ENCODE assay signal across 8 cellular contexts in the genomic region with DNA sequence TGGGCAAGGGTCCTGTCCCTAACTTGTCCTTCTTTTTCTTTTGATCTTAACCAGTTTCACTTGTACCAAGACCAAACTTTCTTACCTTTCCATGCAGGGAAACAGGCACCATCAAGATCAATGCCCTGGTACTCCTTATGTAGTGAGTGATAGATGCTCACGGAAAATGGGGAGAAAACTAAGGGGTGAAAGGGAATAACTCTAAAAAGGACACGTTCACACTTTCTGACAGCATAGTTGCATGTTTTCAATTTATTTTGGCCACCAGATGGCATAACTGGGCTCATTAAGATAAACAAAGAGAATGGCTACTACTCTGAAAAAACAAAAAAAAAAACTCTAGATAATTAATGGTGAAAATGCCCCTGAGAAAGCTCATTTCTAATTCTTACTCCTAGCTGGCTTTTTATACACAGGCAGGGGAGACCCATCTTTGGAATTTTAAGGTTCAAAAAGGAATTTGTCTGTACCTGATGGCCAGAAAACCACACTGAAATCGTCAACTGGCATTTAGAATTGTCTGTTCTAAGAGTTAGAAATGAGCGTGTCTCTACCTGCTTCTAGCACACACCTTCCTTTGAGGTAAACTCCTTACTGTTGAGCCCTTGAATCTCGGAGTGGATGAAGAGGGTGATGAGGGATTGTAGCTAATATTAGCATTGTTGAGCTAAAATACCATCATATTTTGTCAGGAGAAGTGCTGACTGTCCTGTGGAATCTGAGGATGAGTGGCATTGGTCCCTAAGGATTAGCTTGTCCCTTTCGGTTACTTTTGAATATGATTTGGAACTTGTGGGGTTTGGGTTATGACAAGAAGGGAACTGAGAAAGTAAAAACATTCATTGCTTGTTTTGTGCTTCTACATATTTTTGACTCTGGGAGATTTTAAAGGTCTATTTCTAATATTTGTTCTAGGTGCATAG.
DNase-seq lines count a peak whose midpoint lies in the region; TF ChIP-seq lines count a peak whose summit lies in the region.

No MANE protein-coding gene starts in this region.

- H3K9me3 ChIP-seq in breast epithelium: no peaks in the 10 kb centered on the region
- H3K9me3 ChIP-seq in liver (ENCODE audit: control insufficient read depth in 4 of 4, low read length in 3 of 4): no peaks in the 10 kb centered on the region
- H3K9me3 ChIP-seq in uterus: no peaks in the 10 kb centered on the region

- TF ChIP-seq POLR2A in breast epithelium (IDR thresholded peaks at IDR 0.05) (no peak), uterus (IDR thresholded peaks at IDR 0.05) (no peak)

- H3K4me3 ChIP-seq in breast epithelium: no peak overlapping the region
- no peak overlapping the region for H3K4me3 ChIP-seq in liver (ENCODE audit: low read depth in 1 of 3, low read length in 3 of 3)
- H3K4me3 ChIP-seq in uterus: no peak overlapping the region

- peak; percentile 44 to 54 (median 44) for TF ChIP-seq CTCF in breast epithelium (IDR thresholded peaks at IDR 0.05)
- TF ChIP-seq CTCF in liver (IDR thresholded peaks at IDR 0.05; ENCODE audit: low read depth, low read length, missing input control): peak; percentile 51
- peak; percentile 40 to 54 (median 49) for TF ChIP-seq CTCF in uterus (IDR thresholded peaks at IDR 0.05)

- H3K4me1 ChIP-seq in breast epithelium: no peaks in the 10 kb centered on the region
- H3K4me1 ChIP-seq in liver (ENCODE audit: control insufficient read depth in 4 of 4, insufficient read depth in 4 of 4, low read length in 3 of 4): no peaks in the 10 kb centered on the region
- H3K4me1 ChIP-seq in uterus: peaks cover 0 to 5% of the 10 kb centered on the region in 2 donors

- H3K27me3 ChIP-seq in breast epithelium: no peaks in the 10 kb centered on the region
- H3K27me3 ChIP-seq in liver (ENCODE audit: control insufficient read depth in 4 of 4, insufficient read depth in 4 of 4, low read length in 3 of 4): no peaks in the 10 kb centered on the region
- H3K27me3 ChIP-seq in uterus: no peaks in the 10 kb centered on the region

- intact Hi-C loops in breast epithelium (cut with DNase I; ENCODE audit: low total_unique reads) (no loop called here), uterus (cut with DNase I; ENCODE audit: low total_unique reads) (no loop called here)

- no peaks in the 10 kb centered on the region for H3K36me3 ChIP-seq in breast epithelium
- H3K36me3 ChIP-seq in liver (ENCODE audit: control insufficient read depth in 4 of 4, insufficient read depth in 3 of 4, low read depth in 1 of 4, low read length in 3 of 4): no peaks in the 10 kb centered on the region
- no peaks in the 10 kb centered on the region for H3K36me3 ChIP-seq in uterus

- peak; percentile 70 to 79 for TF ChIP-seq RAD21 in liver (IDR thresholded peaks at IDR 0.05)

- 47% methylated on average over 6 of the region's 6 CpGs for WGBS in liver

- DNase-seq in NCI-H2081 (lab: John Stamatoyannopoulos, UW): peak; percentile 10 to 39
- no peak for DNase-seq in NCI-H2081 treated with DMSO at 0.1 percent for 48 hours (lab: John Stamatoyannopoulos, UW)
- DNase-seq in M059J (ENCODE audit: low read depth): peak; percentile 73
- DNase-seq in breast epithelium (ENCODE audit: low spot score in 2 of 2): no peak
- DNase-seq in uterus: no peak
- DNase-seq in D341Med (ENCODE audit: low spot score): no peak
- no peak for DNase-seq in NCI-H187 treated with DMSO at 0.1 percent for 48 hours (lab: John Stamatoyannopoulos, UW)

- H3K27ac ChIP-seq in breast epithelium (peak overlapping the region; percentile 50 to 71), liver (ENCODE audit: low read depth in 1 of 2, low read length in 2 of 2) (no peak overlapping the region), uterus (peak overlapping the region in 1 of 2 donors; percentile 38)

- H3K9ac ChIP-seq in liver (ENCODE audit: low read depth in 1 of 2, low read length in 2 of 2): no peak overlapping the region

TF ChIP-seq in liver, 16 proteins besides CTCF, POLR2A, EP300 and RAD21:
- TF ChIP-seq, protein P1, sequence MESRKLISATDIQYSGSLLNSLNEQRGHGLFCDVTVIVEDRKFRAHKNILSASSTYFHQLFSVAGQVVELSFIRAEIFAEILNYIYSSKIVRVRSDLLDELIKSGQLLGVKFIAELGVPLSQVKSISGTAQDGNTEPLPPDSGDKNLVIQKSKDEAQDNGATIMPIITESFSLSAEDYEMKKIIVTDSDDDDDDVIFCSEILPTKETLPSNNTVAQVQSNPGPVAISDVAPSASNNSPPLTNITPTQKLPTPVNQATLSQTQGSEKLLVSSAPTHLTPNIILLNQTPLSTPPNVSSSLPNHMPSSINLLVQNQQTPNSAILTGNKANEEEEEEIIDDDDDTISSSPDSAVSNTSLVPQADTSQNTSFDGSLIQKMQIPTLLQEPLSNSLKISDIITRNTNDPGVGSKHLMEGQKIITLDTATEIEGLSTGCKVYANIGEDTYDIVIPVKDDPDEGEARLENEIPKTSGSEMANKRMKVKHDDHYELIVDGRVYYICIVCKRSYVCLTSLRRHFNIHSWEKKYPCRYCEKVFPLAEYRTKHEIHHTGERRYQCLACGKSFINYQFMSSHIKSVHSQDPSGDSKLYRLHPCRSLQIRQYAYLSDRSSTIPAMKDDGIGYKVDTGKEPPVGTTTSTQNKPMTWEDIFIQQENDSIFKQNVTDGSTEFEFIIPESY (IDR thresholded peaks at IDR 0.05): no peak
- TF ChIP-seq JUND (IDR thresholded peaks at IDR 0.05) (no peak), SP1 (IDR thresholded peaks at IDR 0.05) (no peak), YY1 (IDR thresholded peaks at IDR 0.05) (peak; percentile 12), FOXA2 (IDR thresholded peaks at IDR 0.05) (peak; percentile 28), RXRA (IDR thresholded peaks at IDR 0.05) (no peak)
- TF ChIP-seq, protein P2, sequence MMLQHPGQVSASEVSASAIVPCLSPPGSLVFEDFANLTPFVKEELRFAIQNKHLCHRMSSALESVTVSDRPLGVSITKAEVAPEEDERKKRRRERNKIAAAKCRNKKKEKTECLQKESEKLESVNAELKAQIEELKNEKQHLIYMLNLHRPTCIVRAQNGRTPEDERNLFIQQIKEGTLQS (IDR thresholded peaks at IDR 0.05): no peak

Comparison
In these comparisons a context has a peak if more than half of its experiments do, and no peak if none do; other contexts are left out.
1. DNase-seq: peak in NCI-H2081 (2 of 2) and M059J (single experiment); none in NCI-H2081 treated with DMSO at 0.1 percent for 48 hours (single experiment), breast epithelium (0 of 2), uterus (0 of 2), D341Med (single experiment) and NCI-H187 treated with DMSO at 0.1 percent for 48 hours (single experiment).
2. H3K27ac ChIP-seq: peak in breast epithelium (2 of 2); none in liver (0 of 2).
3. Peak in every context shown above with its lines, with median percentiles within 50 percentile points of each other: CTCF ChIP-seq.